In genomic region chr21:39386899-39387298, GRCh38 we compare ENCODE assay signal across 9 cellular contexts. TPM values are rescaled to one million over a fixed set of nuclear protein-coding genes. Genes with fewer than 3 reads are reported as not detected.
DNase-seq lines count a peak whose midpoint lies in the region; ATAC-seq and TF ChIP-seq lines count a peak whose summit lies in the region.
"Had no signal": no experiment of that assay in that cellular context is flagged by ENCODE, and none has a peak within 500 bp of the region (broad histone marks: within the 10 kb centered on the region; RNA-seq: fewer than 3 reads in every experiment).

No MANE protein-coding gene starts in this region.

- peak overlapping the region; percentile 60 for H3K27ac ChIP-seq in layer of hippocampus (ENCODE audit: low read depth, low read length)
- peak overlapping the region; percentile 39 to 69 for H3K27ac ChIP-seq in testis

- no peaks in the 10 kb centered on the region for H3K27me3 Mint-ChIP-seq in activated T-cell treated with anti-CD3 and anti-CD28 coated beads, Interleukin-2, amount 50 U/mL, for 4 hours (ENCODE audit: low read depth)
- no peaks in the 10 kb centered on the region for H3K27me3 Mint-ChIP-seq in activated B cell treated with CpG ODN at 0.5 μM for 24 hours

- ATAC-seq in activated T-cell treated with anti-CD3 and anti-CD28 coated beads, Interleukin-2, amount 50 U/mL, for 4 hours = no peak
- ATAC-seq in activated B cell treated with CpG ODN at 0.5 μM for 24 hours (ENCODE audit: low read depth) (no peak), HG02970 (IDR thresholded peaks at IDR 0.05; ENCODE audit: low FRiP score, unreplicated experiment) (no peak)

- H3K4me1 Mint-ChIP-seq in activated T-cell treated with anti-CD3 and anti-CD28 coated beads, Interleukin-2, amount 50 U/mL, for 4 hours (ENCODE audit: low read depth) = peaks cover 33% of the 10 kb centered on the region
- peaks cover 26% of the 10 kb centered on the region for H3K4me1 Mint-ChIP-seq in activated B cell treated with CpG ODN at 0.5 μM for 24 hours

- no peaks in the 10 kb centered on the region for H3K27me3 ChIP-seq in layer of hippocampus (ENCODE audit: control insufficient read depth, insufficient read depth, low read length)
- no peaks in the 10 kb centered on the region for H3K27me3 ChIP-seq in testis

- DNase-seq in activated T-cell treated with anti-CD3 and anti-CD28 coated beads, Interleukin-2, amount 50 U/mL, for 4 hours = no peak
- no peak for DNase-seq in activated T-cell treated with anti-CD3 and anti-CD28 coated beads, Interleukin-2, amount 50 U/mL, for 48 hours
- DNase-seq in activated B cell treated with CpG ODN at 0.5 μM for 24 hours = no peak
- DNase-seq in testis = no peak
- no peak for DNase-seq in NCI-H1105 treated with DMSO at 0.1 percent for 48 hours (lab: John Stamatoyannopoulos, UW)
- DNase-seq in NCI-H446 treated with DMSO at 0.1 percent for 48 hours (lab: John Stamatoyannopoulos, UW) = no peak
- DNase-seq: cortex of kidney had no signal

- CTCF ChIA-PET in activated B cell treated with CpG ODN at 0.5 μM for 24 hours (lab: Charles Lee) = interaction anchor here (0.9 to 1.3 kb wide), 2 partner anchors 13 to 652 kb away, joined by 3 to 11 read pairs; no protein-coding TSS in a partner anchor

- no peak overlapping the region for H3K27ac Mint-ChIP-seq in activated B cell treated with CpG ODN at 0.5 μM for 24 hours

- no peak overlapping the region for H3K4me3 ChIP-seq in testis

- H3K36me3 Mint-ChIP-seq in activated T-cell treated with anti-CD3 and anti-CD28 coated beads, Interleukin-2, amount 50 U/mL, for 4 hours (ENCODE audit: insufficient read depth) = no peaks in the 10 kb centered on the region
- peaks cover 13% of the 10 kb centered on the region for H3K36me3 Mint-ChIP-seq in activated B cell treated with CpG ODN at 0.5 μM for 24 hours (ENCODE audit: low read depth)

- H3K4me3 Mint-ChIP-seq in activated T-cell treated with anti-CD3 and anti-CD28 coated beads, Interleukin-2, amount 50 U/mL, for 4 hours = peak overlapping the region; percentile 81
- peak overlapping the region; percentile 11 for H3K4me3 Mint-ChIP-seq in activated B cell treated with CpG ODN at 0.5 μM for 24 hours

- H3K4me1 ChIP-seq in testis = peaks cover 12% of the 10 kb centered on the region

- POLR2A ChIA-PET in activated B cell treated with CpG ODN at 0.5 μM for 24 hours (lab: Charles Lee) = interaction anchor here (1.3 to 1.6 kb wide), 2 partner anchors 37 to 73 kb away, joined by 13 to 19 read pairs; partner anchors contain the start of gene BRWD1

- no peaks in the 10 kb centered on the region for H3K36me3 ChIP-seq in testis (ENCODE audit: low read depth, missing control alignments)

- TF ChIP-seq CTCF in activated B cell treated with CpG ODN at 0.5 μM for 24 hours (IDR thresholded peaks at IDR 0.05) = no peak
- TF ChIP-seq CTCF in testis (IDR thresholded peaks at IDR 0.05) = no peak

- H3K9me3 Mint-ChIP-seq in activated T-cell treated with anti-CD3 and anti-CD28 coated beads, Interleukin-2, amount 50 U/mL, for 4 hours = no peaks in the 10 kb centered on the region
- no peaks in the 10 kb centered on the region for H3K9me3 Mint-ChIP-seq in activated B cell treated with CpG ODN at 0.5 μM for 24 hours

- intact Hi-C loops in activated B cell treated with CpG ODN at 0.5 μM for 24 hours (cut with micrococcal nuclease) (loop anchor here (1.0 to 5.0 kb wide), 3 partner anchors 38 to 880 kb away; partner anchors contain the start of genes HMGN1 and LCA5L), testis (cut with DNase I; ENCODE audit: low total_unique reads) (loop anchor here (10.0 kb wide), 1 partner anchor 202 kb away; the partner anchor contains the start of gene PSMG1)

- no peaks in the 10 kb centered on the region for H3K9me3 ChIP-seq in testis

- 49 to 69% methylated on average over 11 of the region's 11 CpGs for WGBS in testis, 2 donors

- TF ChIP-seq POLR2A in testis (IDR thresholded peaks at IDR 0.05) = no peak

RNA-seq across cellular contexts. Expression of gene HMGN1, which starts 38.0 kb away (rescaled TPM):
- total RNA-seq in activated T-cell treated with anti-CD3 and anti-CD28 coated beads, Interleukin-2, amount 50 U/mL, for 4 hours = 100 to 1,000 TPM; 313 to 333 (median 321) TPM
- total RNA-seq in activated B cell treated with CpG ODN at 0.5 μM for 24 hours (344 and 443 TPM in 2 replicates), testis (100 to 1,000 TPM; 162 to 177 TPM)
- polyA plus RNA-seq in testis (ENCODE audit: insufficient read depth, low read depth, low replicate concordance) = 203 TPM

RNA-seq across cellular contexts. Expression of gene LCA5L, which starts 58.7 kb away (rescaled TPM):
- total RNA-seq in activated T-cell treated with anti-CD3 and anti-CD28 coated beads, Interleukin-2, amount 50 U/mL, for 4 hours = under 1 TPM; 0.16 to 0.46 (median 0.40) TPM
- total RNA-seq in activated B cell treated with CpG ODN at 0.5 μM for 24 hours (0.33 and 0.86 TPM in 2 replicates), testis (100 to 1,000 TPM in 1 of 2 donors, 10 to 100 TPM in 1; 61.9 to 103 TPM)
- 88.0 TPM for polyA plus RNA-seq in testis (ENCODE audit: insufficient read depth, low read depth, low replicate concordance)

Comparison
In these comparisons a context has a peak if more than half of its experiments do, and no peak if none do; other contexts are left out.
1. RNA of gene LCA5L, which starts 58.7 kb away (total RNA-seq): 61.9 to 103 TPM in testis; 0.16 to 0.46 TPM in activated T-cell treated with anti-CD3 and anti-CD28 coated beads, Interleukin-2, amount 50 U/mL, for 4 hours and 0.33 to 0.86 TPM in activated B cell treated with CpG ODN at 0.5 μM for 24 hours; every median in the first group is over 10 times any median in the second.